In the genomic region with DNA sequence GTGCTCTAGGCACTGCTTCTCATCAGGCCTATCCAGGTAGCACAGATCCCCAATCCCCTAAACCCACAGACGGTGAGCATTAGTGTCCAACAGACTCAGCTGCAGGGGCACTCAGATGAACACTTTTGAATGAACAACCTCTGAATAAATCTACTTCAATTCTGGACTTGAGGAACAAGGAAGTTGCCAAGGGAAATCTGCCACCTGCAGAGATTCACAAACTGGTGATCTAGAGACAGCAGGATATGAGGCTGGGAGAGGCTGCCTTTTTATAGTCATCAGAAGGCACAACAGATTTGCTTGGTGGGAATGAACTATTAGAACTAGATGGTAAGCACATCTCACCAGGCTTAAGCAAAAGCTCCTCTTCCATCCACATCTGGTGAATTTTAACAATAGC, we compare ENCODE assay signal across 19 cellular contexts. TPM values are rescaled to one million over a fixed set of nuclear protein-coding genes. Genes with fewer than 3 reads are reported as not detected.
DNase-seq lines count a peak whose midpoint lies in the region; ATAC-seq and TF ChIP-seq lines count a peak whose summit lies in the region.
"Had no signal": no experiment of that assay in that cellular context is flagged by ENCODE, and none has a peak within 500 bp of the region (broad histone marks: within the 10 kb centered on the region; RNA-seq: fewer than 3 reads in every experiment).

No MANE protein-coding gene starts in this region.

- peaks cover 29% of the 10 kb centered on the region for H3K4me1 Mint-ChIP-seq in activated naive CD8-positive, alpha-beta T cell (ENCODE audit: low read depth)
- peaks cover 38% of the 10 kb centered on the region for H3K4me1 Mint-ChIP-seq in activated naive CD8-positive, alpha-beta T cell treated with anti-CD3 and anti-CD28 coated beads, Interleukin-2, amount 50 U/mL, for 24 hours
- H3K4me1 Mint-ChIP-seq in stimulated activated effector memory CD8-positive, alpha-beta T cell treated with anti-CD3 and anti-CD28 coated beads, Interleukin-12 subunit alpha, Interleukin-12 subunit beta, amount 100 ng/mL, for 72 hours = peaks cover 13% of the 10 kb centered on the region

- no peak for TF ChIP-seq CTCF in tibial nerve (IDR thresholded peaks at IDR 0.05)

- no peaks in the 10 kb centered on the region for H3K27me3 Mint-ChIP-seq in activated naive CD8-positive, alpha-beta T cell
- H3K27me3 Mint-ChIP-seq in activated naive CD8-positive, alpha-beta T cell treated with anti-CD3 and anti-CD28 coated beads, Interleukin-2, amount 50 U/mL, for 24 hours = no peaks in the 10 kb centered on the region
- H3K27me3 Mint-ChIP-seq: B cell had no signal

- H3K36me3 ChIP-seq in tibial nerve = peaks cover 3 to 86% (median 7%) of the 10 kb centered on the region in 3 donors

- WGBS in tibial nerve, 2 donors = 83 to 95% methylated on average over 1 of the region's 1 CpG

- H3K9me3 Mint-ChIP-seq in activated naive CD8-positive, alpha-beta T cell (ENCODE audit: low read depth) = no peaks in the 10 kb centered on the region
- H3K9me3 Mint-ChIP-seq in activated naive CD8-positive, alpha-beta T cell treated with anti-CD3 and anti-CD28 coated beads, Interleukin-2, amount 50 U/mL, for 24 hours = no peaks in the 10 kb centered on the region
- H3K9me3 Mint-ChIP-seq in stimulated activated effector memory CD8-positive, alpha-beta T cell treated with anti-CD3 and anti-CD28 coated beads, Interleukin-12 subunit alpha, Interleukin-12 subunit beta, amount 100 ng/mL, for 72 hours = no peaks in the 10 kb centered on the region
- H3K9me3 Mint-ChIP-seq: CD8-positive, alpha-beta T cell had no signal

- H3K27ac Mint-ChIP-seq in activated naive CD8-positive, alpha-beta T cell = peak overlapping the region; percentile 30
- H3K27ac Mint-ChIP-seq in activated naive CD8-positive, alpha-beta T cell treated with anti-CD3 and anti-CD28 coated beads, Interleukin-2, amount 50 U/mL, for 24 hours = no peak overlapping the region
- H3K27ac Mint-ChIP-seq in stimulated activated effector memory CD8-positive, alpha-beta T cell treated with anti-CD3 and anti-CD28 coated beads, Interleukin-12 subunit alpha, Interleukin-12 subunit beta, amount 100 ng/mL, for 72 hours = peak overlapping the region; percentile 17
- H3K27ac Mint-ChIP-seq: B cell; CD8-positive, alpha-beta T cell had no signal

- ATAC-seq in activated naive CD8-positive, alpha-beta T cell treated with anti-CD3 and anti-CD28 coated beads, Interleukin-2, amount 50 U/mL, for 24 hours = no peak
- no peak for ATAC-seq in stimulated activated effector memory CD8-positive, alpha-beta T cell treated with anti-CD3 and anti-CD28 coated beads, Interleukin-12 subunit alpha, Interleukin-12 subunit beta, amount 100 ng/mL, for 72 hours
- ATAC-seq: CD8-positive, alpha-beta T cell had no signal

- H3K9me3 ChIP-seq in tibial nerve = no peaks in the 10 kb centered on the region
- H3K9me3 ChIP-seq: BLaER1 treated with 17β-estradiol and CSF1 and Interleukin-3, amounts not matched to agents 10 nM and 100 nM; HAP-1 had no signal

- no peaks in the 10 kb centered on the region for H3K4me1 ChIP-seq in tibial nerve
- H3K4me1 ChIP-seq: HAP-1 had no signal

- DNase-seq in activated naive CD8-positive, alpha-beta T cell treated with anti-CD3 and anti-CD28 coated beads, Interleukin-2, amount 50 U/mL, for 24 hours = no peak
- DNase-seq in cerebellar nuclear complex (lab: John Stamatoyannopoulos, UW) (peak; percentile 14 to 56), kidney tubule cell (ENCODE audit: low spot score) (peak; percentile 61), HT-29 (ENCODE audit: low spot score) (no peak), tibial nerve (ENCODE audit: low spot score in 2 of 2) (no peak)
- DNase-seq in stimulated activated effector memory CD8-positive, alpha-beta T cell treated with anti-CD3 and anti-CD28 coated beads, Interleukin-12 subunit alpha, Interleukin-12 subunit beta, amount 100 ng/mL, for 72 hours (ENCODE audit: low spot score in 2 of 2) = no peak
- no peak for DNase-seq in activated CD4-positive, CD25-positive, alpha-beta regulatory T cell treated with anti-CD3 and anti-CD28 coated beads, Interleukin-2, amount 50 U/mL, for 72 hours
- DNase-seq: Calu3, DMS53, DND-41, EL, GM23248 had no signal

- no peak overlapping the region for H3K27ac ChIP-seq in tibial nerve
- H3K27ac ChIP-seq: BLaER1 treated with 17β-estradiol and CSF1 and Interleukin-3, amounts not matched to agents 10 nM and 100 nM; GM23248 had no signal

- H3K4me3 ChIP-seq in tibial nerve = no peak overlapping the region
- H3K4me3 ChIP-seq: BLaER1 treated with 17β-estradiol and CSF1 and Interleukin-3, amounts not matched to agents 10 nM and 100 nM; GM23248; HAP-1 had no signal

- H3K27me3 ChIP-seq in tibial nerve = no peaks in the 10 kb centered on the region
- H3K27me3 ChIP-seq: BLaER1 treated with 17β-estradiol and CSF1 and Interleukin-3, amounts not matched to agents 10 nM and 100 nM had no signal

- TF ChIP-seq EP300 in tibial nerve (IDR thresholded peaks at IDR 0.05) = no peak

- no peak for TF ChIP-seq POLR2A in tibial nerve (IDR thresholded peaks at IDR 0.05)

- H3K4me3 Mint-ChIP-seq in activated naive CD8-positive, alpha-beta T cell = no peak overlapping the region
- H3K4me3 Mint-ChIP-seq in activated naive CD8-positive, alpha-beta T cell treated with anti-CD3 and anti-CD28 coated beads, Interleukin-2, amount 50 U/mL, for 24 hours = no peak overlapping the region
- H3K4me3 Mint-ChIP-seq in stimulated activated effector memory CD8-positive, alpha-beta T cell treated with anti-CD3 and anti-CD28 coated beads, Interleukin-12 subunit alpha, Interleukin-12 subunit beta, amount 100 ng/mL, for 72 hours = no peak overlapping the region
- H3K4me3 Mint-ChIP-seq: B cell; CD8-positive, alpha-beta T cell had no signal

- H3K36me3 Mint-ChIP-seq in activated naive CD8-positive, alpha-beta T cell = peaks cover 13% of the 10 kb centered on the region
- peaks cover 62% of the 10 kb centered on the region for H3K36me3 Mint-ChIP-seq in activated naive CD8-positive, alpha-beta T cell treated with anti-CD3 and anti-CD28 coated beads, Interleukin-2, amount 50 U/mL, for 24 hours (ENCODE audit: low read depth)
- peaks cover 82% of the 10 kb centered on the region for H3K36me3 Mint-ChIP-seq in stimulated activated effector memory CD8-positive, alpha-beta T cell treated with anti-CD3 and anti-CD28 coated beads, Interleukin-12 subunit alpha, Interleukin-12 subunit beta, amount 100 ng/mL, for 72 hours

RNA-seq across cellular contexts. Expression of a gene that starts 7.0 kb away (rescaled TPM):
- total RNA-seq in HT-29 (2014; rRNA removed; shearing (Covaris generic)) = not detected in 2 replicates
- 10 to 100 TPM in 2 of 4 donors, 1 to 10 TPM in 2; 6.7 to 24.0 (median 15.0) TPM for total RNA-seq in tibial nerve
- total RNA-seq: A172; CD8-positive, alpha-beta T cell; GM23248; HT1080 had no signal

Comparison
In these comparisons a context has a peak if more than half of its experiments do, and no peak if none do; other contexts are left out.
1. DNase-seq: peak in cerebellar nuclear complex (2 of 2) and kidney tubule cell (single experiment); none in activated naive CD8-positive, alpha-beta T cell treated with anti-CD3 and anti-CD28 coated beads, Interleukin-2, amount 50 U/mL, for 24 hours (single experiment), stimulated activated effector memory CD8-positive, alpha-beta T cell treated with anti-CD3 and anti-CD28 coated beads, Interleukin-12 subunit alpha, Interleukin-12 subunit beta, amount 100 ng/mL, for 72 hours (0 of 2), HT-29 (single experiment), activated CD4-positive, CD25-positive, alpha-beta regulatory T cell treated with anti-CD3 and anti-CD28 coated beads, Interleukin-2, amount 50 U/mL, for 72 hours (single experiment) and tibial nerve (0 of 2).